Comparison of ENCODE assay signal across 10 cellular contexts in the genomic region with DNA sequence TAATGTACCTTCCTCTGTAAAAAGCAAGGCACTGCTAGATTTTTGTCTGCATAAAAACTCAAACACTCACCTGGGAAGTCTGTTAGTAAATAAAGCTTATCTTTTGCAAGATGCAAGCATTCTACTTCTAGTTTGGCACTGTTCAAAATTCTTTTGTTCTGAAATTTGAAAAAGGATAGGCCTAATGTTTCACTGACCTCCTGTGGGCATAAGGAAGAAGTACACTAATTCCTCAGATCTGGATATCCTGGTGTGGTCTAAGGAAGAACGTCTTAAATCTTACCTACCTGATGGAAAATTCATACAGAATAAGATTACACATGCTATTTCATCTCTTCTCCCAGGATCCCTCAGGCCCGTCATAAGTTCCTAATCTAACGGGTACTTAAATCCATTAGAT.
DNase-seq lines count a peak whose midpoint lies in the region; ATAC-seq, FAIRE-seq and TF ChIP-seq lines count a peak whose summit lies in the region.
"Had no signal": no experiment of that assay in that cellular context is flagged by ENCODE, and none has a peak within 500 bp of the region (broad histone marks: within the 10 kb centered on the region; RNA-seq: fewer than 3 reads in every experiment).

No MANE protein-coding gene starts in this region.

- peak; percentile 49 for FAIRE-seq in islet of Langerhans (lab: Jason Lieb, UNC)

- CTCF ChIA-PET in IMR-90 (lab: Yijun Ruan, JAX) = interaction anchor here (0.6 to 1.4 kb wide), 3 partner anchors 10 to 630 kb away, joined by 3 to 4 read pairs (median 4); no protein-coding TSS in a partner anchor

- no peak overlapping the region for H2BK5ac ChIP-seq in IMR-90 (ENCODE audit: low read depth, low read length, poor library complexity, severe bottlenecking)

- no TSS peak for BruUV-seq in IMR-90 (replicated peaks; lab: Mats Ljungman, UMichigan)

- H4K20me1 ChIP-seq in IMR-90 (ENCODE audit: insufficient read depth, low read length) = no peaks in the 10 kb centered on the region

- H2AK5ac ChIP-seq in IMR-90 (ENCODE audit: low read depth, low read length) = no peak overlapping the region

- H4K8ac ChIP-seq in IMR-90 (ENCODE audit: low read depth in 2 of 2, low read length in 2 of 2) = no peak overlapping the region

- dilution Hi-C loops in IMR-90 (cut with HindIII; ENCODE audit: low sequenced_read_pairs, unreplicated experiment) = no loop called here

- H3K23ac ChIP-seq in IMR-90 (ENCODE audit: low read depth, low read length) = no peak overlapping the region

- H3K27ac ChIP-seq in IMR-90 (ENCODE audit: insufficient read depth, low read length) (no peak overlapping the region), right lobe of liver (no peak overlapping the region)

- no peaks in the 10 kb centered on the region for H3K9me3 ChIP-seq in IMR-90 (ENCODE audit: control insufficient read depth, insufficient read depth, low read length)
- H3K9me3 ChIP-seq in adipocyte (ENCODE audit: control insufficient read depth, low read length) = peaks cover 5% of the 10 kb centered on the region
- H3K9me3 ChIP-seq in right lobe of liver = no peaks in the 10 kb centered on the region
- H3K9me3 ChIP-seq in mucosa of descending colon = no peaks in the 10 kb centered on the region

- no peak overlapping the region for H2AFZ ChIP-seq in IMR-90 (replicated peaks; ENCODE audit: low read length, poor library complexity)

- H3K36me3 ChIP-seq in IMR-90 (ENCODE audit: control insufficient read depth, insufficient read depth, low read length) = no peaks in the 10 kb centered on the region
- no peaks in the 10 kb centered on the region for H3K36me3 ChIP-seq in adipocyte (ENCODE audit: control insufficient read depth, insufficient read depth, low read length, severe bottlenecking)
- no peaks in the 10 kb centered on the region for H3K36me3 ChIP-seq in right lobe of liver
- H3K36me3 ChIP-seq in mucosa of descending colon (ENCODE audit: low read depth) = no peaks in the 10 kb centered on the region

- TF ChIP-seq CTCF in AG09319 (IDR thresholded peaks at IDR 0.05; ENCODE audit: low read depth, low read length) (peak; percentile 21), IMR-90 (conservative IDR thresholded peaks at IDR 0.05; ENCODE audit: low read depth, low read length) (peak; percentile 54), right lobe of liver (IDR thresholded peaks at IDR 0.05) (no peak), mucosa of descending colon (IDR thresholded peaks at IDR 0.05) (no peak)

- H3K14ac ChIP-seq in IMR-90 (replicated peaks; ENCODE audit: low read depth, low read length) = no peak overlapping the region

- no peak overlapping the region for H2BK15ac ChIP-seq in IMR-90 (ENCODE audit: low read depth, low read length)

- no peak overlapping the region for H3K9ac ChIP-seq in IMR-90 (ENCODE audit: low read depth, low read length)
- no peak overlapping the region for H3K9ac ChIP-seq in adipocyte (ENCODE audit: low read length)

- POLR2A ChIA-PET in IMR-90 (lab: Charles Lee; ENCODE audit: unreplicated experiment) = no interaction called here

- no peak overlapping the region for H4K5ac ChIP-seq in IMR-90 (ENCODE audit: low read depth, low read length)

- peak; percentile 61 for TF ChIP-seq RAD21 in IMR-90 (IDR thresholded peaks at IDR 0.05; ENCODE audit: low read length)

- no peak overlapping the region for H3K18ac ChIP-seq in IMR-90 (ENCODE audit: low read depth, low read length)

- H3K4me3 ChIP-seq in IMR-90 (ENCODE audit: insufficient read depth, low read depth, low read length) = no peak overlapping the region
- no peak overlapping the region for H3K4me3 ChIP-seq in adipocyte (ENCODE audit: low read length)
- H3K4me3 ChIP-seq in right lobe of liver = no peak overlapping the region
- H3K4me3 ChIP-seq in mucosa of descending colon = no peak overlapping the region

- H3K4me2 ChIP-seq in IMR-90 (ENCODE audit: low read depth, low read length) = no peak overlapping the region

- DNase-seq in AG09319 (ENCODE audit: extremely low read depth, low read depth) (no peak), IMR-90 (peak; percentile 25), adipocyte (ENCODE audit: low read depth) (peak; percentile 37), right lobe of liver (no peak), mucosa of descending colon (no peak)
- DNase-seq in stimulated activated CD4-positive, alpha-beta T cell treated with anti-CD3 and anti-CD28 coated beads, Interleukin-15, amount 100 ng/mL, for 24 hours = no peak
- DNase-seq: activated T-cell treated with anti-CD3 and anti-CD28 coated beads for 4 hours, GDM1 had no signal

- no peaks in the 10 kb centered on the region for H3K79me1 ChIP-seq in IMR-90 (ENCODE audit: low read depth in 1 of 2, low read length in 2 of 2)

- no peak overlapping the region for H3K56ac ChIP-seq in IMR-90 (ENCODE audit: extremely low read depth, insufficient read depth, low read length)

- intact Hi-C loops in IMR-90 (cut with micrococcal nuclease) (loop anchor here (1.0 kb wide), 1 partner anchor 287 kb away; no protein-coding TSS in a partner anchor), right lobe of liver (cut with DNase I) (no loop called here), mucosa of descending colon (cut with DNase I, micrococcal nuclease) (no loop called here)

- in situ Hi-C loops in IMR-90 (cut with MboI; ENCODE audit: low sequenced_read_pairs) = no loop called here

- TF ChIP-seq POLR2A in IMR-90 (IDR thresholded peaks at IDR 0.05; ENCODE audit: low read depth, low read length) = no peak
- no peak for TF ChIP-seq POLR2A in GM18505 (IDR thresholded peaks at IDR 0.05; ENCODE audit: borderline replicate concordance, extremely low read depth, insufficient read depth, insufficient read length)
- no peak for TF ChIP-seq POLR2A in right lobe of liver (IDR thresholded peaks at IDR 0.05)

- no peaks in the 10 kb centered on the region for H3K9me1 ChIP-seq in IMR-90 (ENCODE audit: insufficient read depth, low read length)

- H4K91ac ChIP-seq in IMR-90 (ENCODE audit: insufficient read depth, low read depth, low read length) = no peak overlapping the region

- no peak overlapping the region for H2BK20ac ChIP-seq in IMR-90 (ENCODE audit: low read depth, low read length)

- H2BK120ac ChIP-seq in IMR-90 (ENCODE audit: low read depth, low read length) = no peak overlapping the region

- WGBS in IMR-90 (ENCODE audit: extremely low coverage in 2 of 2, insufficient read length in 1 of 2), 2 experiments = no CpG with 5 or more reads among the region's 3 CpGs
- 55% methylated on average over 3 of the region's 3 CpGs for WGBS in right lobe of liver (ENCODE audit: insufficient coverage, low coverage, low lambda C conversion rate, missing lambda C conversion rate)

- H3K4ac ChIP-seq in IMR-90 (ENCODE audit: low read depth, low read length) = no peak overlapping the region

- ATAC-seq in IMR-90 (ENCODE audit: low read depth) (peak; percentile 56), GM18505 (IDR thresholded peaks at IDR 0.05; ENCODE audit: unreplicated experiment) (no peak), right lobe of liver (no peak), mucosa of descending colon (no peak)

- H3K27me3 ChIP-seq in IMR-90 (ENCODE audit: control insufficient read depth, insufficient read depth, low read length) (peaks cover 2% of the 10 kb centered on the region), adipocyte (replicated peaks; ENCODE audit: control insufficient read depth, insufficient read depth, low read length) (no peaks in the 10 kb centered on the region), right lobe of liver (no peaks in the 10 kb centered on the region)

- no peaks in the 10 kb centered on the region for H3K4me1 ChIP-seq in IMR-90 (ENCODE audit: control insufficient read depth, insufficient read depth, low read length)
- H3K4me1 ChIP-seq in adipocyte (ENCODE audit: control insufficient read depth, insufficient read depth, low read length) = no peaks in the 10 kb centered on the region
- H3K4me1 ChIP-seq in right lobe of liver = peaks cover 0 to 7% (median 3%) of the 10 kb centered on the region in 4 donors
- H3K4me1 ChIP-seq in mucosa of descending colon (ENCODE audit: low read depth) = no peaks in the 10 kb centered on the region

- H2AK9ac ChIP-seq in IMR-90 (replicated peaks; ENCODE audit: low read depth, low read length, poor library complexity) = no peak overlapping the region

TF ChIP-seq in IMR-90, 13 proteins besides CTCF, POLR2A, EP300 and RAD21:
- TF ChIP-seq RFX5 (IDR thresholded peaks at IDR 0.05; ENCODE audit: low read depth, low read length) (no peak), BHLHE40 (IDR thresholded peaks at IDR 0.05; ENCODE audit: low read depth, low read length) (no peak), SMC3 (IDR thresholded peaks at IDR 0.05; ENCODE audit: low read depth, low read length) (peak; percentile 21; the same call in 1 of the 2 replicates)

Comparison
In these comparisons a context has a peak if more than half of its experiments do, and no peak if none do; other contexts are left out.
1. DNase-seq: peak in IMR-90 (single experiment) and adipocyte (single experiment); none in AG09319 (single experiment), stimulated activated CD4-positive, alpha-beta T cell treated with anti-CD3 and anti-CD28 coated beads, Interleukin-15, amount 100 ng/mL, for 24 hours (single experiment), right lobe of liver (0 of 3) and mucosa of descending colon (0 of 3).
2. CTCF ChIP-seq: peak in AG09319 (single experiment) and IMR-90 (single experiment); none in right lobe of liver (0 of 4) and mucosa of descending colon (single experiment).